In the genomic region with DNA sequence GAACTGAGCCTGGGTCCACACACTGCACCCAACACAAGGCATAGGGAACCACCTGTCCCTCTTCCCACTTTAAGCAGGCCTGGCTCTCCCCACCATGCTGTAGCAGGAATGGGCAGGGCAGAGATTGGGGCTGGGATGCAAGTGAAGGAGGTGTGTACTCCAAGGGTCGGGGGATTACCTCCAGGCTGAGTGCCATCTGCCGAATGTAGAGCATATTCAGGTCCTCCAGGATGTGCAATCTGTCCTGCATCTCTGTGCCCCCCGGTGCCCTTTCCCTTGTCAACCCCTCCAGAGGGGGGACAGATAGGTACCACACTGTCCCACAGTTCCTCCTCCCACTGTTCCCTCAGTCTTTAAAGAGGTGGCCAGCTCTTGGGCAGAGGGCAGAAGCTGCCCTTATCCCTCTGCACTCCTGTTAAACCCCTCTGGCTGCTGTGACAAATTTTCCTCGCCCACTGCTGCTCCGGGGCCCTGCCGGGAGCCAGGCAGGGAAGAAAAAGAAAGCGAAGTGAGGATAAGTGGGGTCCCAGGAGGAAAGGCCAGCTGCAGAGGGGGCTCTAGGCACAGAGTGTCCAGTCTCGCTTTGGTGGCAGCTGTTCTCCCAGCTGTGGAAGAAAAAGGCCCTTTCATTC, we compare ENCODE assay signal across 8 cellular contexts. TPM values are rescaled to one million over a fixed set of nuclear protein-coding genes. Genes with fewer than 3 reads are reported as not detected.
A peak's percentile ranks its signal among the peaks of the same experiment; 100 is the strongest.
DNase-seq lines count a peak whose midpoint lies in the region; ATAC-seq and TF ChIP-seq lines count a peak whose summit lies in the region.

No MANE protein-coding gene starts in this region.

- no peak for DNase-seq in stimulated activated naive CD8-positive, alpha-beta T cell treated with anti-CD3 and anti-CD28 coated beads, Interleukin-15, amount 100 ng/mL, for 72 hours
- no peak for DNase-seq in stimulated activated naive CD8-positive, alpha-beta T cell treated with anti-CD3 and anti-CD28 coated beads, Interleukin-15, Interleukin-2, amounts not matched to agents 100 U/mL and 50 U/mL, for 24 hours
- DNase-seq in mucosa of descending colon (no peak), NK-92 (lab: John Stamatoyannopoulos, UW; ENCODE audit: unreplicated experiment) (no peak), putamen (ENCODE audit: low spot score) (no peak)

- H3K4me1 ChIP-seq in ectodermal cell (ENCODE audit: control insufficient read depth, insufficient read depth, low read length) (peaks cover 27% of the 10 kb centered on the region), muscle layer of duodenum (ENCODE audit: control insufficient read depth in 1 of 2, insufficient read depth in 2 of 2, low read length in 2 of 2) (peaks cover 11 to 46% of the 10 kb centered on the region in 2 donors), mucosa of descending colon (ENCODE audit: low read depth) (peaks cover 12% of the 10 kb centered on the region)

- peaks cover 29% of the 10 kb centered on the region for H3K27me3 ChIP-seq in ectodermal cell (ENCODE audit: control insufficient read depth, insufficient read depth, low read length, poor library complexity, severe bottlenecking)
- peaks cover 7% of the 10 kb centered on the region for H3K27me3 ChIP-seq in muscle layer of duodenum (ENCODE audit: low read depth, low read length)

- H3K4me3 Mint-ChIP-seq in stimulated activated naive CD8-positive, alpha-beta T cell treated with anti-CD3 and anti-CD28 coated beads, Interleukin-15, amount 100 ng/mL, for 72 hours = peak overlapping the region; percentile 80 to 83

- H3K27me3 Mint-ChIP-seq in stimulated activated naive CD8-positive, alpha-beta T cell treated with anti-CD3 and anti-CD28 coated beads, Interleukin-15, amount 100 ng/mL, for 72 hours = peaks cover 60% of the 10 kb centered on the region

- TF ChIP-seq CTCF in mucosa of descending colon (IDR thresholded peaks at IDR 0.05) = no peak

- 48 to 51% methylated on average over 8 of the region's 8 CpGs for WGBS in ectodermal cell, 2 experiments

- H3K9me3 ChIP-seq in ectodermal cell (ENCODE audit: control insufficient read depth, low read length) = no peaks in the 10 kb centered on the region
- no peaks in the 10 kb centered on the region for H3K9me3 ChIP-seq in muscle layer of duodenum (ENCODE audit: control insufficient read depth in 1 of 2, low read length in 2 of 2)
- no peaks in the 10 kb centered on the region for H3K9me3 ChIP-seq in mucosa of descending colon

- peak overlapping the region; percentile 97 for H3K27ac ChIP-seq in ectodermal cell (ENCODE audit: insufficient read depth, low read depth, low read length, poor library complexity, severe bottlenecking)
- H3K27ac ChIP-seq in muscle layer of duodenum (ENCODE audit: low read length) = peak overlapping the region; percentile 72

- H3K27ac Mint-ChIP-seq in stimulated activated naive CD8-positive, alpha-beta T cell treated with anti-CD3 and anti-CD28 coated beads, Interleukin-15, amount 100 ng/mL, for 72 hours = no peak overlapping the region

- H3K4me3 ChIP-seq in ectodermal cell (ENCODE audit: insufficient read depth, low read depth, low read length) (peak overlapping the region; percentile 64), muscle layer of duodenum (ENCODE audit: low read depth in 1 of 2, low read length in 2 of 2) (peak overlapping the region; percentile 69 to 70), mucosa of descending colon (no peak overlapping the region)

- intact Hi-C loops in mucosa of descending colon (cut with DNase I, micrococcal nuclease) = no loop called here

- no peak for ATAC-seq in stimulated activated naive CD8-positive, alpha-beta T cell treated with anti-CD3 and anti-CD28 coated beads, Interleukin-15, amount 100 ng/mL, for 72 hours
- ATAC-seq in stimulated activated naive CD8-positive, alpha-beta T cell treated with anti-CD3 and anti-CD28 coated beads, Interleukin-15, Interleukin-2, amounts not matched to agents 100 U/mL and 50 U/mL, for 24 hours = no peak
- no peak for ATAC-seq in mucosa of descending colon
- no peak for ATAC-seq in GM19397 (IDR thresholded peaks at IDR 0.05; ENCODE audit: unreplicated experiment)

- H3K9me3 Mint-ChIP-seq in stimulated activated naive CD8-positive, alpha-beta T cell treated with anti-CD3 and anti-CD28 coated beads, Interleukin-15, amount 100 ng/mL, for 72 hours = no peaks in the 10 kb centered on the region

- H3K36me3 ChIP-seq in ectodermal cell (ENCODE audit: control insufficient read depth, insufficient read depth, low read length) = no peaks in the 10 kb centered on the region
- no peaks in the 10 kb centered on the region for H3K36me3 ChIP-seq in muscle layer of duodenum (ENCODE audit: control insufficient read depth in 1 of 2, insufficient read depth in 2 of 2, low read length in 2 of 2)
- H3K36me3 ChIP-seq in mucosa of descending colon (ENCODE audit: low read depth) = no peaks in the 10 kb centered on the region

- peaks cover 27% of the 10 kb centered on the region for H3K4me1 Mint-ChIP-seq in stimulated activated naive CD8-positive, alpha-beta T cell treated with anti-CD3 and anti-CD28 coated beads, Interleukin-15, amount 100 ng/mL, for 72 hours

RNA-seq across cellular contexts. Expression of a gene that starts 2.2 kb away (rescaled TPM):
- 41.6 TPM for polyA plus RNA-seq in ectodermal cell (2013, experiment 1 of 4)
- 39.2 TPM for polyA plus RNA-seq in ectodermal cell (2013, experiment 2 of 4)
- polyA plus RNA-seq in ectodermal cell (2013, experiment 3 of 4) = 35.6 TPM
- polyA plus RNA-seq in ectodermal cell (2013, experiment 4 of 4) = 42.6 TPM
- total RNA-seq in mucosa of descending colon = 10 to 100 TPM; 49.2 to 60.7 (median 49.7) TPM

RNA-seq across cellular contexts. Expression of a gene that starts 15.4 kb away (rescaled TPM):
- 31.6 TPM for polyA plus RNA-seq in ectodermal cell (2013, experiment 1 of 4)
- 27.1 TPM for polyA plus RNA-seq in ectodermal cell (2013, experiment 2 of 4)
- polyA plus RNA-seq in ectodermal cell (2013, experiment 3 of 4) = 16.5 TPM
- polyA plus RNA-seq in ectodermal cell (2013, experiment 4 of 4) = 17.9 TPM
- total RNA-seq in mucosa of descending colon = 10 to 100 TPM; 25.0 to 36.5 (median 32.3) TPM

RNA-seq across cellular contexts. Expression of a gene that starts 18.0 kb away (rescaled TPM):
- polyA plus RNA-seq in ectodermal cell (2013, experiment 1 of 4) = 81.1 TPM
- 92.4 TPM for polyA plus RNA-seq in ectodermal cell (2013, experiment 2 of 4)
- polyA plus RNA-seq in ectodermal cell (2013, experiment 3 of 4) = 74.4 TPM
- polyA plus RNA-seq in ectodermal cell (2013, experiment 4 of 4) = 82.8 TPM
- 1 to 10 TPM; 4.0 to 4.8 (median 4.5) TPM for total RNA-seq in mucosa of descending colon

RNA-seq across cellular contexts. Expression of a gene that starts 18.1 kb away (rescaled TPM):
- 9.8 TPM for polyA plus RNA-seq in ectodermal cell (2013, experiment 1 of 4)
- polyA plus RNA-seq in ectodermal cell (2013, experiment 2 of 4) = 8.0 TPM
- 8.1 TPM for polyA plus RNA-seq in ectodermal cell (2013, experiment 3 of 4)
- polyA plus RNA-seq in ectodermal cell (2013, experiment 4 of 4) = 7.5 TPM
- total RNA-seq in mucosa of descending colon = 1 to 10 TPM in 2 of 3 donors, under 1 TPM in 1; 0.53 to 2.3 (median 1.9) TPM

RNA-seq across cellular contexts. Expression of a gene that starts 18.7 kb away (rescaled TPM):
- polyA plus RNA-seq in ectodermal cell (2013, experiment 1 of 4) = 133 TPM
- polyA plus RNA-seq in ectodermal cell (2013, experiment 2 of 4) = 133 TPM
- polyA plus RNA-seq in ectodermal cell (2013, experiment 3 of 4) = 112 TPM
- 131 TPM for polyA plus RNA-seq in ectodermal cell (2013, experiment 4 of 4)
- 10 to 100 TPM; 51.1 to 60.6 (median 56.1) TPM for total RNA-seq in mucosa of descending colon
